In genomic region chr10:75210193-75211006, GRCh38 we compare ENCODE assay signal across 8 cellular contexts. TPM values are rescaled to one million over a fixed set of nuclear protein-coding genes. Genes with fewer than 3 reads are reported as not detected.
DNase-seq lines count a peak whose midpoint lies in the region; ATAC-seq and TF ChIP-seq lines count a peak whose summit lies in the region.

A gene with protein sequence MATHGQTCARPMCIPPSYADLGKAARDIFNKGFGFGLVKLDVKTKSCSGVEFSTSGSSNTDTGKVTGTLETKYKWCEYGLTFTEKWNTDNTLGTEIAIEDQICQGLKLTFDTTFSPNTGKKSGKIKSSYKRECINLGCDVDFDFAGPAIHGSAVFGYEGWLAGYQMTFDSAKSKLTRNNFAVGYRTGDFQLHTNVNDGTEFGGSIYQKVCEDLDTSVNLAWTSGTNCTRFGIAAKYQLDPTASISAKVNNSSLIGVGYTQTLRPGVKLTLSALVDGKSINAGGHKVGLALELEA (plus strand): TSS chr10:75210796. CDS start chr10:75211159, 363 bp downstream.

- H3K4me3 Mint-ChIP-seq in GM23338: peak within 1 kb of the TSS; percentile 96

- H3K9me3 ChIP-seq in neuron (ENCODE audit: low read length) (no peaks in the 10 kb centered on the region), subcutaneous abdominal adipose tissue (ENCODE audit: control insufficient read depth in 5 of 5, low read length in 5 of 5) (no peaks in the 10 kb centered on the region)

- H3K27me3 Mint-ChIP-seq in GM23338 (ENCODE audit: insufficient read depth, low read depth, poor library complexity): peaks cover 6% of the 10 kb centered on the region

- peaks cover 32% of the 10 kb centered on the region for H3K4me1 Mint-ChIP-seq in GM23338

- peak within 1 kb of the TSS; percentile 99 for H3K4me3 ChIP-seq in GM23338
- H3K4me3 ChIP-seq in foreskin fibroblast (ENCODE audit: low read depth in 1 of 2, low read length in 2 of 2): peak within 1 kb of the TSS; percentile 79 to 91
- peak within 1 kb of the TSS; percentile 77 for H3K4me3 ChIP-seq in neuron (ENCODE audit: low read length)
- peak within 1 kb of the TSS; percentile 88 to 97 (median 94) for H3K4me3 ChIP-seq in subcutaneous abdominal adipose tissue (ENCODE audit: low read depth in 1 of 5, low read length in 5 of 5)

- peaks cover 47% of the 10 kb centered on the region for H3K79me2 ChIP-seq in GM23338 (replicated peaks; ENCODE audit: insufficient read depth)

- TF ChIP-seq CTCF in GM23338 (conservative IDR thresholded peaks at IDR 0.05; ENCODE audit: low read depth in 2 of 2) (no peak), foreskin fibroblast (IDR thresholded peaks at IDR 0.05; ENCODE audit: low read depth, low read length) (no peak)

- DNase-seq in EL (peak; percentile 88), GM23338 (ENCODE audit: low spot score) (peak; percentile 87), Kasumi-1 (lab: John Stamatoyannopoulos, UW) (peak; percentile 95 to 97), SHP77 (lab: John Stamatoyannopoulos, UW) (peak; percentile 36 to 49), activated gamma-delta T cell (lab: John Stamatoyannopoulos, UW) (peak; percentile 92), foreskin fibroblast (peak; percentile 90 to 96)

- H3K27me3 ChIP-seq in GM23338 (ENCODE audit: insufficient read depth) (no peaks in the 10 kb centered on the region), neuron (ENCODE audit: insufficient read depth, low read length) (no peaks in the 10 kb centered on the region), subcutaneous abdominal adipose tissue (ENCODE audit: control insufficient read depth in 5 of 5, insufficient read depth in 4 of 5, low read length in 5 of 5) (no peaks in the 10 kb centered on the region)

- no peaks in the 10 kb centered on the region for H3K9me3 Mint-ChIP-seq in GM23338

- H3K27ac ChIP-seq in GM23338 (ENCODE audit: low read depth) (peak within 1 kb of the TSS; percentile 96), subcutaneous abdominal adipose tissue (ENCODE audit: low read depth, low read length) (peak within 1 kb of the TSS; percentile 99)

- H3F3A ChIP-seq in GM23338 (replicated peaks; ENCODE audit: low read depth): 0 out of 2 replicates have a peak, but pooled peaks cover 8% of the 10 kb centered on the region

- H3K9me2 ChIP-seq in GM23338 (ENCODE audit: insufficient read depth): no peaks in the 10 kb centered on the region

- peak within 1 kb of the TSS; percentile 82 for H3K4me2 ChIP-seq in GM23338

- peaks cover 42% of the 10 kb centered on the region for H3K36me3 Mint-ChIP-seq in GM23338 (ENCODE audit: low read depth)

- peak within 1 kb of the TSS; percentile 98 for H3K27ac Mint-ChIP-seq in GM23338

- H2AFZ ChIP-seq in GM23338: peak within 1 kb of the TSS; percentile 89
- peak within 1 kb of the TSS; percentile 42 for H2AFZ ChIP-seq in neuron (ENCODE audit: low read depth, low read length)

- peaks cover 27% of the 10 kb centered on the region for H3K36me3 ChIP-seq in GM23338 (ENCODE audit: insufficient read depth)
- peaks cover 26% of the 10 kb centered on the region for H3K36me3 ChIP-seq in neuron (ENCODE audit: insufficient read depth, low read length)
- peaks cover 6 to 27% (median 19%) of the 10 kb centered on the region in 5 donors for H3K36me3 ChIP-seq in subcutaneous abdominal adipose tissue (ENCODE audit: control insufficient read depth in 5 of 5, insufficient read depth in 5 of 5, low read length in 5 of 5)

- peaks cover 19% of the 10 kb centered on the region for H4K20me1 ChIP-seq in GM23338 (replicated peaks; ENCODE audit: insufficient read depth)

- ATAC-seq in GM23338: peak; percentile 80

- H3K4me1 ChIP-seq in GM23338 (ENCODE audit: insufficient read depth): peaks cover 6% of the 10 kb centered on the region
- peaks cover 15% of the 10 kb centered on the region for H3K4me1 ChIP-seq in neuron (ENCODE audit: insufficient read depth, low read length)
- peaks cover 7 to 31% (median 21%) of the 10 kb centered on the region in 5 donors for H3K4me1 ChIP-seq in subcutaneous abdominal adipose tissue (ENCODE audit: control insufficient read depth in 5 of 5, insufficient read depth in 5 of 5, low read length in 5 of 5)

- peak within 1 kb of the TSS; percentile 90 to 99 (median 99) for H3K9ac ChIP-seq in subcutaneous abdominal adipose tissue (ENCODE audit: low read length in 5 of 5)

TF ChIP-seq in GM23338, 12 proteins besides CTCF, POLR2A, EP300 and RAD21 (continues in another document):
- TF ChIP-seq ZNF331 (CRISPR knock-in tag; IDR thresholded peaks at IDR 0.05; ENCODE audit: low read depth) (no peak), EZH2phosphoT487 (IDR thresholded peaks at IDR 0.05; ENCODE audit: unreplicated experiment) (no peak), POLR2AphosphoS5 (IDR thresholded peaks at IDR 0.05; ENCODE audit: low read depth) (peak; percentile 67), STAT1 (IDR thresholded peaks at IDR 0.05; ENCODE audit: unreplicated experiment) (no peak)
- TF ChIP-seq, protein P1, sequence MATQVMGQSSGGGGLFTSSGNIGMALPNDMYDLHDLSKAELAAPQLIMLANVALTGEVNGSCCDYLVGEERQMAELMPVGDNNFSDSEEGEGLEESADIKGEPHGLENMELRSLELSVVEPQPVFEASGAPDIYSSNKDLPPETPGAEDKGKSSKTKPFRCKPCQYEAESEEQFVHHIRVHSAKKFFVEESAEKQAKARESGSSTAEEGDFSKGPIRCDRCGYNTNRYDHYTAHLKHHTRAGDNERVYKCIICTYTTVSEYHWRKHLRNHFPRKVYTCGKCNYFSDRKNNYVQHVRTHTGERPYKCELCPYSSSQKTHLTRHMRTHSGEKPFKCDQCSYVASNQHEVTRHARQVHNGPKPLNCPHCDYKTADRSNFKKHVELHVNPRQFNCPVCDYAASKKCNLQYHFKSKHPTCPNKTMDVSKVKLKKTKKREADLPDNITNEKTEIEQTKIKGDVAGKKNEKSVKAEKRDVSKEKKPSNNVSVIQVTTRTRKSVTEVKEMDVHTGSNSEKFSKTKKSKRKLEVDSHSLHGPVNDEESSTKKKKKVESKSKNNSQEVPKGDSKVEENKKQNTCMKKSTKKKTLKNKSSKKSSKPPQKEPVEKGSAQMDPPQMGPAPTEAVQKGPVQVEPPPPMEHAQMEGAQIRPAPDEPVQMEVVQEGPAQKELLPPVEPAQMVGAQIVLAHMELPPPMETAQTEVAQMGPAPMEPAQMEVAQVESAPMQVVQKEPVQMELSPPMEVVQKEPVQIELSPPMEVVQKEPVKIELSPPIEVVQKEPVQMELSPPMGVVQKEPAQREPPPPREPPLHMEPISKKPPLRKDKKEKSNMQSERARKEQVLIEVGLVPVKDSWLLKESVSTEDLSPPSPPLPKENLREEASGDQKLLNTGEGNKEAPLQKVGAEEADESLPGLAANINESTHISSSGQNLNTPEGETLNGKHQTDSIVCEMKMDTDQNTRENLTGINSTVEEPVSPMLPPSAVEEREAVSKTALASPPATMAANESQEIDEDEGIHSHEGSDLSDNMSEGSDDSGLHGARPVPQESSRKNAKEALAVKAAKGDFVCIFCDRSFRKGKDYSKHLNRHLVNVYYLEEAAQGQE (IDR thresholded peaks at IDR 0.05; ENCODE audit: unreplicated experiment): no peak

RNA-seq across cellular contexts. Expression of the gene that starts here (rescaled TPM):
- total RNA-seq in GM23338 (2014; rRNA removed; shearing (Covaris generic)): 242 and 282 TPM in 2 replicates
- polyA plus RNA-seq in GM23338 (2016; fragmentation: Nextera tagmentation; extraction: Ambion mirVana): 294 and 311 TPM in 2 replicates

Comparison
In these comparisons a context has a peak if more than half of its experiments do, and no peak if none do; other contexts are left out.
1. Peak in every context shown above with its lines: DNase-seq, ATAC-seq, H3K4me3 ChIP-seq and H3K27ac ChIP-seq.
2. DNase-seq: peak in every context shown above with its lines; median percentile 96 in Kasumi-1; 93 in foreskin fibroblast; 92 in activated gamma-delta T cell; 88 in EL; 87 in GM23338; 42 in SHP77.